Comparison of ENCODE assay signal across 15 cellular contexts in genomic region chr1:154772611-154773515, GRCh38.
DNase-seq lines count a peak whose midpoint lies in the region; ATAC-seq and TF ChIP-seq lines count a peak whose summit lies in the region.
"Had no signal": no experiment of that assay in that cellular context is flagged by ENCODE, and none has a peak within 500 bp of the region (broad histone marks: within the 10 kb centered on the region; RNA-seq: fewer than 3 reads in every experiment).

No MANE protein-coding gene starts in this region.

- H3K9me3 Mint-ChIP-seq in WTC11: no peaks in the 10 kb centered on the region

- no CpG with 5 or more reads among the region's 18 CpGs for WGBS in mesendoderm (ENCODE audit: extremely low coverage, insufficient coverage, low lambda C conversion rate)

- H3K4me1 Mint-ChIP-seq in WTC11: peaks cover 25% of the 10 kb centered on the region

- H3K27me3 ChIP-seq in mesendoderm (ENCODE audit: insufficient read depth, low read length, poor library complexity): no peaks in the 10 kb centered on the region
- H3K27me3 ChIP-seq: transverse colon had no signal

- no peaks in the 10 kb centered on the region for H3K79me2 ChIP-seq in mesendoderm (ENCODE audit: control insufficient read depth, insufficient read depth, low read length)

- no peak for TF ChIP-seq CTCF in WTC11 (IDR thresholded peaks at IDR 0.05)

- DNase-seq in DMS53 (lab: John Stamatoyannopoulos, UW) (peak; percentile 9), DMS53 treated with DMSO at 0.1 percent for 48 hours (lab: John Stamatoyannopoulos, UW; ENCODE audit: unreplicated experiment) (no peak), ELF-1 (ENCODE audit: low read depth, low spot score) (peak; percentile 73), WTC11 (ENCODE audit: low spot score) (peak; percentile 76), mesendoderm (peak; percentile 85), globus pallidus (ENCODE audit: low spot score) (no peak), superior temporal gyrus (ENCODE audit: extremely low spot score) (no peak)
- DNase-seq: 8988T, Calu3, foreskin fibroblast, Kasumi-1, NCI-H2029 treated with DMSO at 0.1 percent for 48 hours, OCI-M1, transverse colon had no signal

- H3K27me3 Mint-ChIP-seq in WTC11 (ENCODE audit: low read depth): no peaks in the 10 kb centered on the region

- no peak overlapping the region for H3K4me3 ChIP-seq in mesendoderm (ENCODE audit: low read length)
- H3K4me3 ChIP-seq: transverse colon had no signal

- no peak overlapping the region for H3K4ac ChIP-seq in mesendoderm (ENCODE audit: low read depth, low read length)

- ATAC-seq in WTC11 (peak; percentile 95), HG03139 (IDR thresholded peaks at IDR 0.05; ENCODE audit: unreplicated experiment) (no peak)

- H2BK120ac ChIP-seq in mesendoderm (ENCODE audit: low read depth, low read length): no peak overlapping the region

- POLR2A ChIA-PET in WTC11 (lab: Charles Lee): no interaction called here

- no peak overlapping the region for H2BK15ac ChIP-seq in mesendoderm (replicated peaks; ENCODE audit: low read depth)

- H2AK5ac ChIP-seq in mesendoderm (ENCODE audit: low read length): no peak overlapping the region

- CTCF ChIA-PET in WTC11 (lab: Charles Lee): interaction anchor here (0.7 to 2.3 kb wide), 11 partner anchors 12 to 281 kb away, joined by 3 to 13 read pairs (median 5); no protein-coding TSS in a partner anchor

- H3K56ac ChIP-seq in mesendoderm (ENCODE audit: low read length): peak overlapping the region; percentile 53

- peak overlapping the region; percentile 15 for H3K23ac ChIP-seq in mesendoderm (ENCODE audit: low read length)

- H3K36me3 Mint-ChIP-seq in WTC11: no peaks in the 10 kb centered on the region

- H3K4me3 Mint-ChIP-seq in WTC11: no peak overlapping the region

- no peak overlapping the region for H4K8ac ChIP-seq in mesendoderm (ENCODE audit: low read depth, low read length)

- no peaks in the 10 kb centered on the region for H3K79me1 ChIP-seq in mesendoderm (ENCODE audit: low read length)

- no peak overlapping the region for H3K27ac ChIP-seq in mesendoderm (ENCODE audit: low read depth, low read length)
- H3K27ac ChIP-seq: transverse colon had no signal

- no peaks in the 10 kb centered on the region for H3K36me3 ChIP-seq in mesendoderm (ENCODE audit: control insufficient read depth, insufficient read depth, low read length)
- H3K36me3 ChIP-seq: transverse colon had no signal

- H3K18ac ChIP-seq in mesendoderm (ENCODE audit: low read length): no peak overlapping the region

- H3K9ac ChIP-seq in mesendoderm (ENCODE audit: low read length): no peak overlapping the region

- H3K4me1 ChIP-seq in mesendoderm (ENCODE audit: control insufficient read depth, low read depth, low read length): peaks cover 5% of the 10 kb centered on the region
- H3K4me1 ChIP-seq: transverse colon had no signal

- H2BK5ac ChIP-seq in mesendoderm (ENCODE audit: low read length): no peak overlapping the region

- no peak overlapping the region for H4K5ac ChIP-seq in mesendoderm (ENCODE audit: low read length)

- peak overlapping the region; percentile 75; the same call in 1 of the 2 replicates for H3K27ac Mint-ChIP-seq in WTC11

- no peak overlapping the region for H3K4me2 ChIP-seq in mesendoderm (ENCODE audit: low read length)

TF ChIP-seq in WTC11, 78 proteins besides CTCF, POLR2A, EP300 and RAD21 (continues in another document):
- TF ChIP-seq FOXK1 (CRISPR knock-in tag; IDR thresholded peaks at IDR 0.05): no peak
- no peak for TF ChIP-seq HMGXB4 (CRISPR knock-in tag; IDR thresholded peaks at IDR 0.05)
- TF ChIP-seq PRDM15 (CRISPR knock-in tag; IDR thresholded peaks at IDR 0.05): no peak
- no peak for TF ChIP-seq GTF2I (CRISPR knock-in tag; conservative IDR thresholded peaks at IDR 0.05)
- TF ChIP-seq EMX1 (CRISPR knock-in tag; IDR thresholded peaks at IDR 0.05): no peak
- TF ChIP-seq PREB (CRISPR knock-in tag; IDR thresholded peaks at IDR 0.05; ENCODE audit: borderline replicate concordance): no peak
- TF ChIP-seq ATF2 (CRISPR knock-in tag; IDR thresholded peaks at IDR 0.05; ENCODE audit: borderline replicate concordance, low read depth): no peak
- no peak for TF ChIP-seq ZMAT4 (CRISPR knock-in tag; IDR thresholded peaks at IDR 0.05)
- no peak for TF ChIP-seq FOXJ3 (CRISPR knock-in tag; IDR thresholded peaks at IDR 0.05; ENCODE audit: borderline replicate concordance)
- TF ChIP-seq ESRRA (CRISPR knock-in tag; IDR thresholded peaks at IDR 0.05; ENCODE audit: borderline replicate concordance): no peak
- TF ChIP-seq SOX15 (CRISPR knock-in tag; IDR thresholded peaks at IDR 0.05): no peak
- no peak for TF ChIP-seq ZBTB43 (CRISPR knock-in tag; IDR thresholded peaks at IDR 0.05)
- TF ChIP-seq MYBL2 (CRISPR knock-in tag; IDR thresholded peaks at IDR 0.05): no peak

Comparison
In these comparisons a context has a peak if more than half of its experiments do, and no peak if none do; other contexts are left out.
1. DNase-seq: peak in DMS53 (single experiment), ELF-1 (single experiment), WTC11 (single experiment) and mesendoderm (single experiment); none in DMS53 treated with DMSO at 0.1 percent for 48 hours (single experiment), globus pallidus (single experiment) and superior temporal gyrus (single experiment).